ENCODE assay signal across 1 cellular context in genomic region chr3:9396632-9397330, GRCh38.
TF ChIP-seq lines count a peak whose summit lies in the region.

No MANE protein-coding gene starts in this region.

TF ChIP-seq in WTC11, 78 proteins besides CTCF, POLR2A, EP300 and RAD21 (continued from another document):
- TF ChIP-seq E2F4 (CRISPR knock-in tag; IDR thresholded peaks at IDR 0.05; ENCODE audit: borderline replicate concordance, low read depth) (peak; percentile 82), NFYB (CRISPR knock-in tag; conservative IDR thresholded peaks at IDR 0.05; ENCODE audit: low read depth) (peak; percentile 91), ZNF219 (CRISPR knock-in tag; IDR thresholded peaks at IDR 0.05; ENCODE audit: borderline replicate concordance) (0 out of 2 replicates have a peak, but pooled peaks have one; percentile 8), E2F5 (CRISPR knock-in tag; IDR thresholded peaks at IDR 0.05) (peak; percentile 81; the same call in 1 of the 2 replicates), HMGA2 (CRISPR knock-in tag; IDR thresholded peaks at IDR 0.05) (peak; percentile 25; the same call in 1 of the 2 replicates), PRRX2 (CRISPR knock-in tag; IDR thresholded peaks at IDR 0.05) (peak; percentile 83; the same call in 1 of the 2 replicates), ZNF416 (CRISPR knock-in tag; IDR thresholded peaks at IDR 0.05) (peak; percentile 95), ARID4B (CRISPR knock-in tag; IDR thresholded peaks at IDR 0.05; ENCODE audit: borderline replicate concordance) (no peak; the same call in none of the 2 replicates), HMGXB4 (CRISPR knock-in tag; IDR thresholded peaks at IDR 0.05) (peak; percentile 10; the same call in 1 of the 2 replicates), USF1 (CRISPR knock-in tag; IDR thresholded peaks at IDR 0.05) (0 out of 2 replicates have a peak, but pooled peaks have one; percentile 2), MXD4 (CRISPR knock-in tag; IDR thresholded peaks at IDR 0.05; ENCODE audit: borderline replicate concordance) (no peak), ERG (CRISPR knock-in tag; IDR thresholded peaks at IDR 0.05) (0 out of 2 replicates have a peak, but pooled peaks have one; percentile 31), GABPB1 (CRISPR knock-in tag; IDR thresholded peaks at IDR 0.05) (0 out of 2 replicates have a peak, but pooled peaks have one; percentile 66), MAX (CRISPR knock-in tag; IDR thresholded peaks at IDR 0.05) (peak; percentile 84), E2F1 (CRISPR knock-in tag; IDR thresholded peaks at IDR 0.05) (0 out of 2 replicates have a peak, but pooled peaks have one; percentile 31), EMX1 (CRISPR knock-in tag; IDR thresholded peaks at IDR 0.05) (peak; percentile 95), ZNF425 (CRISPR knock-in tag; conservative IDR thresholded peaks at IDR 0.05) (peak; percentile 68), NFATC4 (CRISPR knock-in tag; IDR thresholded peaks at IDR 0.05) (peak; percentile 95), IRF2 (CRISPR knock-in tag; IDR thresholded peaks at IDR 0.05; ENCODE audit: borderline replicate concordance, low read depth) (no peak), ESRRA (CRISPR knock-in tag; IDR thresholded peaks at IDR 0.05; ENCODE audit: borderline replicate concordance) (peak; percentile 45; the same call in 1 of the 2 replicates), ZNF423 (CRISPR knock-in tag; IDR thresholded peaks at IDR 0.05) (no peak; the same call in 1 of the 2 replicates), MLX (CRISPR knock-in tag; IDR thresholded peaks at IDR 0.05) (no peak), FOXK1 (CRISPR knock-in tag; IDR thresholded peaks at IDR 0.05) (peak; percentile 91), ATF3 (CRISPR knock-in tag; conservative IDR thresholded peaks at IDR 0.05) (no peak), RELA (CRISPR knock-in tag; IDR thresholded peaks at IDR 0.05; ENCODE audit: borderline replicate concordance) (no peak), ZNF671 (CRISPR knock-in tag; IDR thresholded peaks at IDR 0.05) (peak; percentile 86; the same call in 1 of the 2 replicates), RORB (CRISPR knock-in tag; IDR thresholded peaks at IDR 0.05) (peak; percentile 76)
